In the genomic region with DNA sequence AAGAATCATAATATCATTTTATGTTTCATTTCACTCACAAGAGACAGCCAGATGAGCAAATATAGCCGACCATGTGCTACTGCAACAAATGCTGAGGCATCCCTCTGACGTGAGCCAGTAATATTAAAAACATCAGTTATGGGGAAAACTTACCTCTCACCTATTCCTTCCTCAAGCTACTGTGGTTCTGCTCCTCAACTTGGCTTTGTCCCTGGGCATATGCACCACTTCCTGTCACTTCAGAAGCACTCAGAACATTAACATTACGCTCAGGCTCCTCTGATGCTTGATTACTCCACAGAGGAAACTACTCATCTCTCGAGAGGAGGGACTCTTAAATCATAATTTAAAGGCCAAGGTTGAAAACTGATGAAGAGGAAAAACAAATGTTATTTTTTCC, we compare ENCODE assay signal across 15 cellular contexts.
DNase-seq lines count a peak whose midpoint lies in the region; ATAC-seq, FAIRE-seq and TF ChIP-seq lines count a peak whose summit lies in the region.
"Had no signal": no experiment of that assay in that cellular context is flagged by ENCODE, and none has a peak within 500 bp of the region (broad histone marks: within the 10 kb centered on the region; RNA-seq: fewer than 3 reads in every experiment).

No MANE protein-coding gene starts in this region.

- no peaks in the 10 kb centered on the region for H3K27me3 ChIP-seq in adrenal gland
- H3K27me3 ChIP-seq: right atrium auricular region, suprapubic skin had no signal

- H3K4me3 ChIP-seq in adrenal gland = peak overlapping the region in 2 of 4 donors; percentile 7 to 25
- H3K4me3 ChIP-seq: right atrium auricular region, suprapubic skin had no signal

- peak overlapping the region; percentile 79 for H3K27ac Mint-ChIP-seq in nephron progenitor cell

- no peaks in the 10 kb centered on the region for H3K36me3 ChIP-seq in adrenal gland (replicated peaks in 1 of 2)
- H3K36me3 ChIP-seq: right atrium auricular region, suprapubic skin had no signal

- peak; percentile 70 for FAIRE-seq in H54 (lab: Jason Lieb, UNC)
- FAIRE-seq: endometrium had no signal

- DNase-seq in H54 (ENCODE audit: insufficient read length, low spot score) = no peak
- peak; percentile 64 for DNase-seq in NCI-H1694 (lab: John Stamatoyannopoulos, UW)
- DNase-seq in adrenal gland = peak in 5 of 7 donors; percentile 14 to 49 (median 34)
- no peak for DNase-seq in nephron progenitor cell
- no peak for DNase-seq in iPS-NIHi7 (ENCODE audit: extremely low spot score)
- no peak for DNase-seq in retina
- DNase-seq in NCI-H1105 (lab: John Stamatoyannopoulos, UW) = no peak
- DNase-seq: amniotic stem cell, hypothalamus, MV-4-11 had no signal

- TF ChIP-seq POLR2A in H54 (IDR thresholded peaks at IDR 0.05; ENCODE audit: low read depth, low read length) = no peak
- TF ChIP-seq POLR2A in adrenal gland (IDR thresholded peaks at IDR 0.05) = no peak

- TF ChIP-seq CTCF in adrenal gland (IDR thresholded peaks at IDR 0.05) (no peak), nephron progenitor cell (IDR thresholded peaks at IDR 0.05) (no peak)

- no peak for ATAC-seq in HG03378 (IDR thresholded peaks at IDR 0.05; ENCODE audit: unreplicated experiment)

- peak overlapping the region in 1 of 5 donors; percentile 56 for H3K27ac ChIP-seq in adrenal gland
- H3K27ac ChIP-seq: HL-60, right atrium auricular region, suprapubic skin had no signal

- no peaks in the 10 kb centered on the region for H3K9me3 ChIP-seq in adrenal gland (replicated peaks in 1 of 3)
- H3K9me3 ChIP-seq: right atrium auricular region, suprapubic skin had no signal

- intact Hi-C loops in adrenal gland (cut with DNase I) = no loop called here

- no peak overlapping the region for H3K4me3 Mint-ChIP-seq in nephron progenitor cell

- no peaks in the 10 kb centered on the region for H3K4me1 ChIP-seq in adrenal gland (replicated peaks in 1 of 2)
- H3K4me1 ChIP-seq: right atrium auricular region, suprapubic skin had no signal

- peaks cover 7% of the 10 kb centered on the region for H3K9me3 Mint-ChIP-seq in nephron progenitor cell

- 20 to 38% (median 28%) methylated on average over 4 of the region's 4 CpGs for WGBS in adrenal gland, 4 donors

- H3K4me1 Mint-ChIP-seq in nephron progenitor cell = no peaks in the 10 kb centered on the region

- H3K27me3 Mint-ChIP-seq in nephron progenitor cell (ENCODE audit: low read depth, poor library complexity) = no peaks in the 10 kb centered on the region

- H3K36me3 Mint-ChIP-seq in nephron progenitor cell (ENCODE audit: low read depth) = peaks cover 5% of the 10 kb centered on the region

Comparison
In these comparisons a context has a peak if more than half of its experiments do, and no peak if none do; other contexts are left out.
1. DNase-seq: peak in NCI-H1694 (single experiment) and adrenal gland (5 of 7); none in H54 (single experiment), nephron progenitor cell (single experiment), iPS-NIHi7 (single experiment), retina (single experiment) and NCI-H1105 (single experiment).